ENCODE assay signal across 29 cellular contexts in the genomic region with DNA sequence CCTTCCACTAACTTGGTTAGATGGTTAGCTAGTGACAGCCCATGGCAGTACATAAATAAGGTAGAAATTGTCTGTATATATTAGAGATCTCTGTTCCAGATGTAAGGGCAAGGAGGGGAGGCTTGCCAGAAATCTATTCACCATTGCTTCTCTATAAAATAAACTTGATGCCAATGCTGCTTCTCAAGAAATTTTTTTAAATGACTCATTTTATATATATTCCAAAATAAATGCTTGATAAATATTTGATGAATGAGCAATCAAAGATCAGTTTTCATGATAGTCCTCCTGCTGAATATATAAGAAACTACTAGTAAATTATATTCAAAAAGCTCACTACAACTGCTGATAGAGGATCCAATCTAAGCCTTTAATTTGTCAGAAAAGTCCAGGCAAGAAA.
DNase-seq lines count a peak whose midpoint lies in the region; ATAC-seq, FAIRE-seq and TF ChIP-seq lines count a peak whose summit lies in the region.
"Had no signal": no experiment of that assay in that cellular context is flagged by ENCODE, and none has a peak within 500 bp of the region (broad histone marks: within the 10 kb centered on the region; RNA-seq: fewer than 3 reads in every experiment).

No MANE protein-coding gene starts in this region.

- CTCF ChIA-PET in IMR-90 (lab: Yijun Ruan, JAX), result no interaction called here
- CTCF ChIA-PET in OCI-LY7 (lab: Charles Lee; ENCODE audit: unreplicated experiment), result no interaction called here

- POLR2A ChIA-PET in IMR-90 (lab: Charles Lee; ENCODE audit: unreplicated experiment) (no interaction called here), OCI-LY7 (lab: Charles Lee) (no interaction called here)

- no peak for TF ChIP-seq CTCF in AG09309 (IDR thresholded peaks at IDR 0.05; ENCODE audit: control insufficient read depth, insufficient read depth, low read depth, low read length, missing control alignments)
- TF ChIP-seq CTCF in IMR-90 (conservative IDR thresholded peaks at IDR 0.05; ENCODE audit: low read depth, low read length), result no peak
- no peak for TF ChIP-seq CTCF in bronchial epithelial cell (IDR thresholded peaks at IDR 0.05; ENCODE audit: insufficient read depth, low read length, severe bottlenecking)
- no peak for TF ChIP-seq CTCF in upper lobe of right lung (IDR thresholded peaks at IDR 0.05)
- no peak for TF ChIP-seq CTCF in OCI-LY7 (conservative IDR thresholded peaks at IDR 0.05; ENCODE audit: low read length)
- no peak for TF ChIP-seq CTCF in body of pancreas (IDR thresholded peaks at IDR 0.05)

- no TSS peak for BruUV-seq in IMR-90 (replicated peaks; lab: Mats Ljungman, UMichigan)
- BruUV-seq in OCI-LY7 (replicated peaks; lab: Mats Ljungman, UMichigan), result no TSS peak

- H2AFZ ChIP-seq in IMR-90 (replicated peaks; ENCODE audit: low read length, poor library complexity), result no peak overlapping the region
- H2AFZ ChIP-seq in OCI-LY7 (ENCODE audit: low read length), result no peak overlapping the region

- no peaks in the 10 kb centered on the region for H3K9me2 ChIP-seq in OCI-LY7 (ENCODE audit: insufficient read depth, low read length)

- H3K4me3 ChIP-seq in AG09309 (ENCODE audit: control insufficient read depth, low read depth, low read length), result no peak overlapping the region
- H3K4me3 ChIP-seq in IMR-90 (ENCODE audit: insufficient read depth, low read depth, low read length), result no peak overlapping the region
- H3K4me3 ChIP-seq in bronchial epithelial cell (ENCODE audit: low read depth, low read length), result no peak overlapping the region
- H3K4me3 ChIP-seq in upper lobe of right lung, result no peak overlapping the region
- H3K4me3 ChIP-seq in OCI-LY7 (ENCODE audit: low read depth, low read length, poor library complexity, severe bottlenecking), result no peak overlapping the region
- H3K4me3 ChIP-seq in body of pancreas, result no peak overlapping the region
- H3K4me3 ChIP-seq: esophagus muscularis mucosa, right atrium auricular region, SJSA1, tibial artery had no signal

- H3K79me1 ChIP-seq in IMR-90 (ENCODE audit: low read depth in 1 of 2, low read length in 2 of 2), result no peaks in the 10 kb centered on the region

- ATAC-seq in IMR-90 (ENCODE audit: low read depth), result peak; percentile 60; the same call in 1 of the 2 replicates
- ATAC-seq in upper lobe of right lung, result no peak
- ATAC-seq in body of pancreas, result no peak
- ATAC-seq: activated CD8-positive, alpha-beta memory T cell treated with anti-CD3 and anti-CD28 coated beads, Interleukin-2, amount 10 ng/mL, durations not matched to agents 7 days and 5 days; HepG2; left lobe of liver; stimulated activated naive CD8-positive, alpha-beta T cell treated with anti-CD3 and anti-CD28 coated beads, Interleukin-15, amount 100 ng/mL, for 72 hours had no signal

- H2BK5ac ChIP-seq in IMR-90 (ENCODE audit: low read depth, low read length, poor library complexity, severe bottlenecking), result no peak overlapping the region

- peaks cover 0 to 23% (median 8%) of the 10 kb centered on the region in 3 donors for H3K36me3 Mint-ChIP-seq in immature natural killer cell
- H3K36me3 Mint-ChIP-seq: activated CD8-positive, alpha-beta memory T cell treated with anti-CD3 and anti-CD28 coated beads, Interleukin-2, amount 10 ng/mL, durations not matched to agents 7 days and 5 days; CD14-positive monocyte; naive B cell had no signal

- no peak overlapping the region for H4K5ac ChIP-seq in IMR-90 (ENCODE audit: low read depth, low read length)

- H3K9me3 ChIP-seq in IMR-90 (ENCODE audit: control insufficient read depth, insufficient read depth, low read length) (no peaks in the 10 kb centered on the region), upper lobe of right lung (no peaks in the 10 kb centered on the region), OCI-LY7 (ENCODE audit: low read length) (no peaks in the 10 kb centered on the region), body of pancreas (no peaks in the 10 kb centered on the region)
- H3K9me3 ChIP-seq: esophagus muscularis mucosa, right atrium auricular region, SJSA1, tibial artery had no signal

- H4K20me1 ChIP-seq in IMR-90 (ENCODE audit: insufficient read depth, low read length), result no peaks in the 10 kb centered on the region
- no peaks in the 10 kb centered on the region for H4K20me1 ChIP-seq in OCI-LY7 (ENCODE audit: insufficient read depth, low read length)

- TF ChIP-seq RAD21 in IMR-90 (IDR thresholded peaks at IDR 0.05; ENCODE audit: low read length), result no peak

- H3K4me1 Mint-ChIP-seq in immature natural killer cell, result peaks cover 59 to 81% of the 10 kb centered on the region in 2 donors
- H3K4me1 Mint-ChIP-seq: activated CD4-positive, alpha-beta T cell treated with anti-CD3 and anti-CD28 coated beads, Interleukin-2, amount 10 ng/mL, durations not matched to agents 24 days and 14 days; activated CD8-positive, alpha-beta memory T cell treated with anti-CD3 and anti-CD28 coated beads, Interleukin-2, amount 10 ng/mL, durations not matched to agents 7 days and 5 days; CD14-positive monocyte; stimulated activated naive CD8-positive, alpha-beta T cell treated with anti-CD3 and anti-CD28 coated beads, Interleukin-15, amount 100 ng/mL, for 72 hours had no signal

- no peak overlapping the region for H2AK9ac ChIP-seq in IMR-90 (replicated peaks; ENCODE audit: low read depth, low read length, poor library complexity)

- peak overlapping the region; percentile 82 for H4K91ac ChIP-seq in IMR-90 (ENCODE audit: insufficient read depth, low read depth, low read length)

- H3K56ac ChIP-seq in IMR-90 (ENCODE audit: extremely low read depth, insufficient read depth, low read length), result no peak overlapping the region

- H2BK20ac ChIP-seq in IMR-90 (ENCODE audit: low read depth, low read length), result peak overlapping the region; percentile 88

- peak overlapping the region; percentile 34; the same call in 1 of the 2 replicates for H2AK5ac ChIP-seq in IMR-90 (ENCODE audit: low read depth, low read length)

- no peaks in the 10 kb centered on the region for H3K36me3 ChIP-seq in IMR-90 (ENCODE audit: control insufficient read depth, insufficient read depth, low read length)
- no peaks in the 10 kb centered on the region for H3K36me3 ChIP-seq in bronchial epithelial cell (ENCODE audit: control insufficient read depth, insufficient read depth, low read length)
- no peaks in the 10 kb centered on the region for H3K36me3 ChIP-seq in upper lobe of right lung
- H3K36me3 ChIP-seq in OCI-LY7 (ENCODE audit: insufficient read depth, low read length), result no peaks in the 10 kb centered on the region
- no peaks in the 10 kb centered on the region for H3K36me3 ChIP-seq in body of pancreas (replicated peaks in 1 of 2; ENCODE audit: insufficient read depth in 1 of 2, low read depth in 2 of 2)
- H3K36me3 ChIP-seq: esophagus muscularis mucosa, right atrium auricular region, SJSA1, tibial artery had no signal

- peak overlapping the region; percentile 72; the same call in 1 of the 2 replicates for H3K18ac ChIP-seq in IMR-90 (ENCODE audit: low read depth, low read length)

- H3K27me3 ChIP-seq in IMR-90 (ENCODE audit: control insufficient read depth, insufficient read depth, low read length) (no peaks in the 10 kb centered on the region), bronchial epithelial cell (ENCODE audit: control insufficient read depth, insufficient read depth, low read length) (no peaks in the 10 kb centered on the region), upper lobe of right lung (no peaks in the 10 kb centered on the region), body of pancreas (no peaks in the 10 kb centered on the region)
- H3K27me3 ChIP-seq: esophagus muscularis mucosa, right atrium auricular region, SJSA1, tibial artery had no signal

- H3K23ac ChIP-seq in IMR-90 (ENCODE audit: low read depth, low read length), result peak overlapping the region; percentile 92; the same call in 1 of the 2 replicates

- intact Hi-C loops in IMR-90 (cut with micrococcal nuclease), result loop anchor here (10.0 kb wide), 1 partner anchor 184 kb away; no protein-coding TSS in a partner anchor
- intact Hi-C loops in upper lobe of right lung (cut with DNase I), result no loop called here
- intact Hi-C loops in OCI-LY7 (cut with micrococcal nuclease; ENCODE audit: unreplicated experiment), result no loop called here
- intact Hi-C loops in body of pancreas (cut with DNase I), result no loop called here

- peaks cover 6% of the 10 kb centered on the region for H3K4me1 ChIP-seq in IMR-90 (ENCODE audit: control insufficient read depth, insufficient read depth, low read length)
- no peaks in the 10 kb centered on the region for H3K4me1 ChIP-seq in upper lobe of right lung
- no peaks in the 10 kb centered on the region for H3K4me1 ChIP-seq in OCI-LY7 (ENCODE audit: insufficient read depth, low read length, poor library complexity, severe bottlenecking)
- no peaks in the 10 kb centered on the region for H3K4me1 ChIP-seq in body of pancreas
- H3K4me1 ChIP-seq: esophagus muscularis mucosa, right atrium auricular region, tibial artery had no signal

- peak overlapping the region; percentile 92; the same call in 1 of the 2 replicates for H3K14ac ChIP-seq in IMR-90 (replicated peaks; ENCODE audit: low read depth, low read length)

- H3K79me2 ChIP-seq in OCI-LY7 (ENCODE audit: insufficient read depth, low read depth, low read length), result no peaks in the 10 kb centered on the region

- H3K9me3 Mint-ChIP-seq in immature natural killer cell, result peaks cover 0 to 11% (median 6%) of the 10 kb centered on the region in 6 donors
- H3K9me3 Mint-ChIP-seq: activated CD4-positive, alpha-beta T cell treated with anti-CD3 and anti-CD28 coated beads, Interleukin-2, amount 10 ng/mL, durations not matched to agents 24 days and 14 days; naive B cell had no signal

- DNase-seq in AG09309 (ENCODE audit: low read depth), result peak; percentile 1
- DNase-seq in IMR-90, result peak; percentile 36
- DNase-seq in bronchial epithelial cell (ENCODE audit: low read depth), result peak; percentile 26
- no peak for DNase-seq in immature natural killer cell
- no peak for DNase-seq in NCI-H82 treated with DMSO at 0.1 percent for 48 hours (lab: John Stamatoyannopoulos, UW; ENCODE audit: unreplicated experiment)
- no peak for DNase-seq in upper lobe of right lung
- DNase-seq in OCI-LY7 (ENCODE audit: low spot score), result no peak
- no peak for DNase-seq in body of pancreas
- DNase-seq: activated CD4-positive, alpha-beta T cell treated with anti-CD3 and anti-CD28 coated beads, Interleukin-2, amount 10 ng/mL, durations not matched to agents 24 days and 14 days; activated CD8-positive, alpha-beta memory T cell treated with anti-CD3 and anti-CD28 coated beads, Interleukin-2, amount 10 ng/mL, durations not matched to agents 7 days and 5 days; activated naive CD4-positive, alpha-beta T cell treated with anti-CD3 and anti-CD28 coated beads, Interleukin-2, amount 50 U/mL, for 16 hours; aorta; DMS 273 treated with DMSO at 0.1 percent for 48 hours; effector CD8-positive, alpha-beta T cell; naive B cell; NCI-H1436; NCI-H510A treated with DMSO at 0.1 percent for 48 hours; nucleus accumbens; stimulated activated CD4-positive, alpha-beta T cell treated with anti-CD3 and anti-CD28 coated beads, Interleukin-12 subunit alpha, Interleukin-12 subunit beta, amount 100 ng/mL, for 4 hours; stimulated activated naive CD8-positive, alpha-beta T cell treated with anti-CD3 and anti-CD28 coated beads, Interleukin-15, amount 100 ng/mL, for 72 hours; T-helper 1 cell; tibial artery had no signal

- no peak overlapping the region for H3K27ac ChIP-seq in IMR-90 (ENCODE audit: insufficient read depth, low read length)
- H3K27ac ChIP-seq in upper lobe of right lung, result no peak overlapping the region
- H3K27ac ChIP-seq in OCI-LY7 (ENCODE audit: low read depth, low read length, poor library complexity, severe bottlenecking), result no peak overlapping the region
- no peak overlapping the region for H3K27ac ChIP-seq in body of pancreas
- H3K27ac ChIP-seq: esophagus muscularis mucosa, right atrium auricular region, SJSA1, tibial artery had no signal

- no peak overlapping the region for H3K4me2 ChIP-seq in IMR-90 (ENCODE audit: low read depth, low read length)
- H3K4me2 ChIP-seq in OCI-LY7 (ENCODE audit: low read length), result no peak overlapping the region

- peak overlapping the region; percentile 89; the same call in 1 of the 3 replicates for H2BK15ac ChIP-seq in IMR-90 (ENCODE audit: low read depth, low read length)

- H3K27me3 Mint-ChIP-seq in immature natural killer cell (ENCODE audit: low read depth in 3 of 3), result peaks cover 7 to 10% (median 8%) of the 10 kb centered on the region in 3 donors
- H3K27me3 Mint-ChIP-seq: activated CD4-positive, alpha-beta T cell treated with anti-CD3 and anti-CD28 coated beads, Interleukin-2, amount 10 ng/mL, durations not matched to agents 24 days and 14 days; activated CD8-positive, alpha-beta memory T cell treated with anti-CD3 and anti-CD28 coated beads, Interleukin-2, amount 10 ng/mL, durations not matched to agents 7 days and 5 days; naive B cell; stimulated activated naive CD8-positive, alpha-beta T cell treated with anti-CD3 and anti-CD28 coated beads, Interleukin-15, amount 100 ng/mL, for 72 hours had no signal

- H3K9ac ChIP-seq in IMR-90 (ENCODE audit: low read depth, low read length), result no peak overlapping the region

- no peak overlapping the region for H3K27ac Mint-ChIP-seq in immature natural killer cell
- H3K27ac Mint-ChIP-seq: activated CD4-positive, alpha-beta T cell treated with anti-CD3 and anti-CD28 coated beads, Interleukin-2, amount 10 ng/mL, durations not matched to agents 24 days and 14 days; activated CD8-positive, alpha-beta memory T cell treated with anti-CD3 and anti-CD28 coated beads, Interleukin-2, amount 10 ng/mL, durations not matched to agents 7 days and 5 days; CD14-positive monocyte; naive B cell; stimulated activated naive CD8-positive, alpha-beta T cell treated with anti-CD3 and anti-CD28 coated beads, Interleukin-15, amount 100 ng/mL, for 72 hours had no signal

- H3K9me1 ChIP-seq in IMR-90 (ENCODE audit: insufficient read depth, low read length), result no peaks in the 10 kb centered on the region; the same call in 1 of the 2 replicates

- peak overlapping the region; percentile 76 for H2BK120ac ChIP-seq in IMR-90 (ENCODE audit: low read depth, low read length)

- no peak for FAIRE-seq in bronchial epithelial cell (lab: Jason Lieb, UNC)
- FAIRE-seq: HepG2, RCC 7860 had no signal

- H4K8ac ChIP-seq in IMR-90 (ENCODE audit: low read depth in 2 of 2, low read length in 2 of 2), result peak overlapping the region in 1 of 2 experiments; percentile 88; a peak in 2 of 4 replicates

- H3K4ac ChIP-seq in IMR-90 (ENCODE audit: low read depth, low read length), result peak overlapping the region; percentile 77; the same call in 1 of the 2 replicates

- no peak for TF ChIP-seq POLR2A in IMR-90 (IDR thresholded peaks at IDR 0.05; ENCODE audit: low read depth, low read length)
- TF ChIP-seq POLR2A in body of pancreas (IDR thresholded peaks at IDR 0.05), result no peak

- in situ Hi-C loops in IMR-90 (cut with MboI; ENCODE audit: low sequenced_read_pairs), result no loop called here

- H3K4me3 Mint-ChIP-seq in immature natural killer cell, result peak overlapping the region in 4 of 5 donors; percentile 15 to 25 (median 23)
- H3K4me3 Mint-ChIP-seq: activated CD4-positive, alpha-beta T cell treated with anti-CD3 and anti-CD28 coated beads, Interleukin-2, amount 10 ng/mL, durations not matched to agents 24 days and 14 days; activated CD8-positive, alpha-beta memory T cell treated with anti-CD3 and anti-CD28 coated beads, Interleukin-2, amount 10 ng/mL, durations not matched to agents 7 days and 5 days; CD14-positive monocyte; naive B cell; stimulated activated naive CD8-positive, alpha-beta T cell treated with anti-CD3 and anti-CD28 coated beads, Interleukin-15, amount 100 ng/mL, for 72 hours had no signal

- dilution Hi-C loops in IMR-90 (cut with HindIII; ENCODE audit: low sequenced_read_pairs, unreplicated experiment), result no loop called here

Comparison
In these comparisons a context has a peak if more than half of its experiments do, and no peak if none do; other contexts are left out.
1. DNase-seq: peak in AG09309 (single experiment), IMR-90 (single experiment) and bronchial epithelial cell (single experiment); none in immature natural killer cell (0 of 3), NCI-H82 treated with DMSO at 0.1 percent for 48 hours (single experiment), upper lobe of right lung (single experiment), OCI-LY7 (single experiment) and body of pancreas (0 of 4).